15 cellular contexts compared by ENCODE assay signal in the genomic region with DNA sequence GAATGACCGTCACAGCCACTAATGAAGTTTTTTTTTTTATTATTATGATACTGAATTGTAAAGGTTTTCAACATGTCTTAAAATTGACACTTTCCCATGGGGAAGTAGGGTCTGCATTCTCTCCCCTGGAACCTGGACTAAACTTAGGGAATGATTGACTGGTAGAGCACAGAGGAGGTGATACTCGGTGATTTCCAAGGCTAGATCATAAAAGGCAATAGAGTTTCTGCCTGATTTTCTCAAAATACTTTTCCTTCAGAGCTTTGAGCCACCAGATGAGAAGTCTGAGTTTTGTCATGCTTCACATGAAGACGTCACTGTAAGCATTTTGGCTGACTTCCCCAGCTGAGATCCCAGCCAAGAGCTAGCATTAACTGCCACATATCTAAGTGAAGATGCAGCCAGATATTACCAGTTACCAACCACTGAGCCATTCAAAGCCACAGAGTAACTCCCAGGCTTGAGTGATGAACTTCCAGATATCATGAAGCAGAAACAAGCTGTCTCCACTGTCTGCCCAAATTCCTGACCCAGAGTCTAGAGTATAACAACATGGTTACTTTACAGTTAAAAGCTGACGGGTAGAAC.
DNase-seq lines count a peak whose midpoint lies in the region; ATAC-seq and TF ChIP-seq lines count a peak whose summit lies in the region.
"Had no signal": no experiment of that assay in that cellular context is flagged by ENCODE, and none has a peak within 500 bp of the region (broad histone marks: within the 10 kb centered on the region; RNA-seq: fewer than 3 reads in every experiment).

No MANE protein-coding gene starts in this region.

- no peaks in the 10 kb centered on the region for H3K27me3 Mint-ChIP-seq in CD14-positive monocyte (ENCODE audit: low read depth in 3 of 3)
- H3K27me3 Mint-ChIP-seq: dendritic cell treated with granulocyte-macrophage colony-stimulating factor and Interleukin-4, amounts not matched to agents 40 ng/mL and 50 ng/mL, for 4 days; stimulated activated naive B cell treated with anti-CD40 and anti-IgM and Interleukin-4, amounts not matched to agents 10 μg/mL and 1 μg/mL and 100 μg/mL, for 72 hours had no signal

- H3K36me3 ChIP-seq in BE2C (no peaks in the 10 kb centered on the region), testis (ENCODE audit: low read depth, missing control alignments) (no peaks in the 10 kb centered on the region)
- H3K36me3 ChIP-seq: ovary had no signal

- 61 to 75% methylated on average over 4 of the region's 4 CpGs for WGBS in testis, 2 donors

- H3K4me1 Mint-ChIP-seq in CD14-positive monocyte = no peaks in the 10 kb centered on the region
- H3K4me1 Mint-ChIP-seq: stimulated activated naive B cell treated with anti-CD40 and anti-IgM and Interleukin-4, amounts not matched to agents 10 μg/mL and 1 μg/mL and 100 μg/mL, for 72 hours had no signal

- no peak overlapping the region for H3K27ac ChIP-seq in testis
- H3K27ac ChIP-seq: ovary had no signal

- TF ChIP-seq CTCF in BE2C (IDR thresholded peaks at IDR 0.05; ENCODE audit: low read depth, low read length) = no peak
- no peak for TF ChIP-seq CTCF in fibroblast of pulmonary artery (IDR thresholded peaks at IDR 0.05; ENCODE audit: low read length, missing control alignments)
- no peak for TF ChIP-seq CTCF in testis (IDR thresholded peaks at IDR 0.05)
- no peak for TF ChIP-seq CTCF in CD14-positive monocyte (IDR thresholded peaks at IDR 0.05)

- peak; percentile 15 for DNase-seq in BE2C
- peak; percentile 48 for DNase-seq in fibroblast of pulmonary artery (ENCODE audit: low read depth)
- peak; percentile 26 for DNase-seq in mucosa of gallbladder (ENCODE audit: low spot score)
- DNase-seq in testis = no peak
- no peak for DNase-seq in NCI-H1092 treated with DMSO at 0.1 percent for 48 hours (lab: John Stamatoyannopoulos, UW)
- DNase-seq in CD14-positive monocyte (ENCODE audit: low spot score) = no peak
- DNase-seq: activated naive CD4-positive, alpha-beta T cell treated with anti-CD3 and anti-CD28 coated beads, Interleukin-2, amount 50 U/mL, for 16 hours; mammary epithelial cell; MM.1S; ovary; stimulated activated CD4-positive, alpha-beta T cell treated with anti-CD3 and anti-CD28 coated beads, Interleukin-2, amount 100 ng/mL, for 48 hours; stimulated activated naive B cell treated with anti-CD40 and anti-IgM and Interleukin-4, amounts not matched to agents 10 μg/mL and 1 μg/mL and 100 μg/mL, for 72 hours had no signal

- peaks cover 4% of the 10 kb centered on the region; the same call in 1 of the 2 replicates for H3K4me1 ChIP-seq in BE2C
- H3K4me1 ChIP-seq in testis = no peaks in the 10 kb centered on the region

- TF ChIP-seq POLR2A in testis (IDR thresholded peaks at IDR 0.05) = no peak

- no peaks in the 10 kb centered on the region for H3K36me3 Mint-ChIP-seq in CD14-positive monocyte
- H3K36me3 Mint-ChIP-seq: stimulated activated naive B cell treated with anti-CD40 and anti-IgM and Interleukin-4, amounts not matched to agents 10 μg/mL and 1 μg/mL and 100 μg/mL, for 72 hours had no signal

- intact Hi-C loops in testis (cut with DNase I; ENCODE audit: low total_unique reads) = no loop called here
- intact Hi-C loops in CD14-positive monocyte (cut with micrococcal nuclease) = no loop called here

- no peak overlapping the region for H3K4me3 Mint-ChIP-seq in CD14-positive monocyte
- H3K4me3 Mint-ChIP-seq: dendritic cell treated with granulocyte-macrophage colony-stimulating factor and Interleukin-4, amounts not matched to agents 40 ng/mL and 50 ng/mL, for 4 days; stimulated activated naive B cell treated with anti-CD40 and anti-IgM and Interleukin-4, amounts not matched to agents 10 μg/mL and 1 μg/mL and 100 μg/mL, for 72 hours had no signal

- H3K4me3 ChIP-seq in BE2C (ENCODE audit: low read depth, low read length) (no peak overlapping the region), fibroblast of pulmonary artery (replicated peaks; ENCODE audit: low read depth, low read length) (no peak overlapping the region), testis (no peak overlapping the region)
- H3K4me3 ChIP-seq: ovary had no signal

- no peaks in the 10 kb centered on the region for H3K9me3 ChIP-seq in BE2C
- H3K9me3 ChIP-seq in testis = no peaks in the 10 kb centered on the region
- H3K9me3 ChIP-seq: ovary had no signal

- ATAC-seq in SK-N-SH treated with all-trans-retinoic acid at 6 μM for 48 hours (peak; percentile 99), HG03108 (IDR thresholded peaks at IDR 0.05; ENCODE audit: unreplicated experiment) (no peak)
- ATAC-seq: stimulated activated naive B cell treated with anti-CD40 and anti-IgM and Interleukin-4, amounts not matched to agents 10 μg/mL and 1 μg/mL and 100 μg/mL, for 72 hours had no signal

- no peak overlapping the region for H3K27ac Mint-ChIP-seq in CD14-positive monocyte
- H3K27ac Mint-ChIP-seq: dendritic cell treated with granulocyte-macrophage colony-stimulating factor and Interleukin-4, amounts not matched to agents 40 ng/mL and 50 ng/mL, for 4 days; stimulated activated naive B cell treated with anti-CD40 and anti-IgM and Interleukin-4, amounts not matched to agents 10 μg/mL and 1 μg/mL and 100 μg/mL, for 72 hours had no signal

- peaks cover 0 to 6% (median 0%) of the 10 kb centered on the region in 7 donors for H3K9me3 Mint-ChIP-seq in CD14-positive monocyte

- H3K27me3 ChIP-seq in BE2C (no peaks in the 10 kb centered on the region), testis (no peaks in the 10 kb centered on the region)
- H3K27me3 ChIP-seq: ovary had no signal

TF ChIP-seq in SK-N-SH treated with all-trans-retinoic acid at 6 μM for 48 hours, 23 proteins besides CTCF, POLR2A, EP300 and RAD21:
- no peak for TF ChIP-seq ARNTL (CRISPR knock-in tag; IDR thresholded peaks at IDR 0.05; ENCODE audit: borderline replicate concordance, low read depth)
- TF ChIP-seq ZC3H10 (CRISPR knock-in tag; IDR thresholded peaks at IDR 0.05) = no peak
- peak; percentile 77 for TF ChIP-seq ISL1 (CRISPR knock-in tag; IDR thresholded peaks at IDR 0.05)
- no peak for TF ChIP-seq RARB (CRISPR knock-in tag; IDR thresholded peaks at IDR 0.05)
- TF ChIP-seq SNAI2 (CRISPR knock-in tag; IDR thresholded peaks at IDR 0.05) = no peak
- no peak for TF ChIP-seq CREB5 (CRISPR knock-in tag; IDR thresholded peaks at IDR 0.05; ENCODE audit: low read depth)
- no peak for TF ChIP-seq PPARA (CRISPR knock-in tag; IDR thresholded peaks at IDR 0.05; ENCODE audit: borderline replicate concordance)
- no peak for TF ChIP-seq BACH2 (CRISPR knock-in tag; IDR thresholded peaks at IDR 0.05; ENCODE audit: borderline replicate concordance)
- TF ChIP-seq, protein P1, sequence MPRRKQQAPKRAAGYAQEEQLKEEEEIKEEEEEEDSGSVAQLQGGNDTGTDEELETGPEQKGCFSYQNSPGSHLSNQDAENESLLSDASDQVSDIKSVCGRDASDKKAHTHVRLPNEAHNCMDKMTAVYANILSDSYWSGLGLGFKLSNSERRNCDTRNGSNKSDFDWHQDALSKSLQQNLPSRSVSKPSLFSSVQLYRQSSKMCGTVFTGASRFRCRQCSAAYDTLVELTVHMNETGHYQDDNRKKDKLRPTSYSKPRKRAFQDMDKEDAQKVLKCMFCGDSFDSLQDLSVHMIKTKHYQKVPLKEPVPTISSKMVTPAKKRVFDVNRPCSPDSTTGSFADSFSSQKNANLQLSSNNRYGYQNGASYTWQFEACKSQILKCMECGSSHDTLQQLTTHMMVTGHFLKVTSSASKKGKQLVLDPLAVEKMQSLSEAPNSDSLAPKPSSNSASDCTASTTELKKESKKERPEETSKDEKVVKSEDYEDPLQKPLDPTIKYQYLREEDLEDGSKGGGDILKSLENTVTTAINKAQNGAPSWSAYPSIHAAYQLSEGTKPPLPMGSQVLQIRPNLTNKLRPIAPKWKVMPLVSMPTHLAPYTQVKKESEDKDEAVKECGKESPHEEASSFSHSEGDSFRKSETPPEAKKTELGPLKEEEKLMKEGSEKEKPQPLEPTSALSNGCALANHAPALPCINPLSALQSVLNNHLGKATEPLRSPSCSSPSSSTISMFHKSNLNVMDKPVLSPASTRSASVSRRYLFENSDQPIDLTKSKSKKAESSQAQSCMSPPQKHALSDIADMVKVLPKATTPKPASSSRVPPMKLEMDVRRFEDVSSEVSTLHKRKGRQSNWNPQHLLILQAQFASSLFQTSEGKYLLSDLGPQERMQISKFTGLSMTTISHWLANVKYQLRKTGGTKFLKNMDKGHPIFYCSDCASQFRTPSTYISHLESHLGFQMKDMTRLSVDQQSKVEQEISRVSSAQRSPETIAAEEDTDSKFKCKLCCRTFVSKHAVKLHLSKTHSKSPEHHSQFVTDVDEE (CRISPR knock-in tag; IDR thresholded peaks at IDR 0.05) = peak; percentile 32; the same call in 1 of the 2 replicates
- TF ChIP-seq CSDC2 (CRISPR knock-in tag; IDR thresholded peaks at IDR 0.05) = 0 out of 2 replicates have a peak, but pooled peaks have one; percentile 29
- no peak for TF ChIP-seq GLIS3 (CRISPR knock-in tag; IDR thresholded peaks at IDR 0.05)
- TF ChIP-seq TCF4 (CRISPR knock-in tag; IDR thresholded peaks at IDR 0.05; ENCODE audit: borderline replicate concordance) = no peak
- peak; percentile 93 for TF ChIP-seq ZNF70 (CRISPR knock-in tag; IDR thresholded peaks at IDR 0.05)
- peak; percentile 73; the same call in 1 of the 2 replicates for TF ChIP-seq TOX (CRISPR knock-in tag; IDR thresholded peaks at IDR 0.05; ENCODE audit: borderline replicate concordance)
- TF ChIP-seq ZFP3 (CRISPR knock-in tag; IDR thresholded peaks at IDR 0.05) = peak; percentile 50; the same call in 1 of the 2 replicates

Comparison
In these comparisons a context has a peak if more than half of its experiments do, and no peak if none do; other contexts are left out.
1. DNase-seq: peak in BE2C (single experiment), fibroblast of pulmonary artery (single experiment) and mucosa of gallbladder (single experiment); none in testis (single experiment), NCI-H1092 treated with DMSO at 0.1 percent for 48 hours (single experiment) and CD14-positive monocyte (single experiment).